ENCODE assay signal across 10 cellular contexts in the genomic region with DNA sequence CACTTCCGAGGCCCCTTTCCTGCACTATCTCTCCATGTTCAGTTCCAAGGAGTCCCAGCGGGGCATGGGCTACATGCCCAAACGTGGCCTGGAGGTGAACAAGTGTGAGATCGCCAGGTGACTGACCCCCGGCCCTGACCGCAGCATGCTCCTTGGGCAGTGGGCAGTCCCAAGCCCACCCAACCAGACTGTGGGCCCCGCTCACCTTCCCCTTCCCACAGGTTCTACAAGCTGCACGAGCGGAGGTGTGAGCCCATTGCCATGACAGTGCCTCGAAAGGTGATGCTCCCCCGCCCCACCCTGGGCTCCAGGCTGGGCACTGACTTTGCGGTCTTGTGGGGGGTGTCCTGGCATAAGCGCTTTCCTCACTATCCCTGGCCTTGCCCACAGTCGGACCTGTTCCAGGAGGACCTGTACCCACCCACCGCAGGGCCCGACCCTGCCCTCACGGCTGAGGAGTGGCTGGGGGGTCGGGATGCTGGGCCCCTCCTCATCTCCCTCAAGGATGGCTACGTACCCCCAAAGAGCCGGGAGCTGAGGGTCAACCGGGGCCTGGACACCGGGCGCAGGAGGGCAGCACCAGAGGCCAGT. TPM values are rescaled to one million over a fixed set of nuclear protein-coding genes. Genes with fewer than 3 reads are reported as not detected.
A peak's percentile ranks its signal among the peaks of the same experiment; 100 is the strongest.
DNase-seq lines count a peak whose midpoint lies in the region; ATAC-seq and TF ChIP-seq lines count a peak whose summit lies in the region.
"Had no signal": no experiment of that assay in that cellular context is flagged by ENCODE, and none has a peak within 500 bp of the region (broad histone marks: within the 10 kb centered on the region; RNA-seq: fewer than 3 reads in every experiment).

No MANE protein-coding gene starts in this region.

- peaks cover 5% of the 10 kb centered on the region for H3K4me1 ChIP-seq in mucosa of descending colon (ENCODE audit: low read depth)

- peak overlapping the region; percentile 34 for H3K27ac Mint-ChIP-seq in activated CD4-positive, alpha-beta T cell treated with anti-CD3 and anti-CD28 coated beads, Interleukin-2, amount 10 ng/mL, durations not matched to agents 24 days and 14 days
- H3K27ac Mint-ChIP-seq: type B pancreatic cell had no signal

- no peaks in the 10 kb centered on the region for H3K9me3 ChIP-seq in mucosa of descending colon

- no peak overlapping the region for H3K4me3 ChIP-seq in mucosa of descending colon

- in situ Hi-C loops in GM18951 (cut with MboI; ENCODE audit: low sequenced_read_pairs, unreplicated experiment): no loop called here

- DNase-seq in activated CD4-positive, alpha-beta T cell treated with anti-CD3 and anti-CD28 coated beads, Interleukin-2, amount 10 ng/mL, durations not matched to agents 24 days and 14 days: peak; percentile 60
- DNase-seq in activated CD4-positive, alpha-beta T cell treated with anti-CD3 and anti-CD28 coated beads, Interleukin-2, amount 50 U/mL, for 4 hours: no peak
- peak; percentile 67 for DNase-seq in activated CD8-positive, alpha-beta memory T cell treated with anti-CD3 and anti-CD28 coated beads for 24 hours
- peak; percentile 16 to 65 (median 37) for DNase-seq in mucosa of descending colon
- no peak for DNase-seq in amygdala (lab: John Stamatoyannopoulos, UW)
- DNase-seq in occipital lobe (lab: John Stamatoyannopoulos, UW): no peak
- no peak for DNase-seq in GOT3 (lab: John Stamatoyannopoulos, UW)

- intact Hi-C loops in activated CD4-positive, alpha-beta T cell treated with anti-CD3 and anti-CD28 coated beads, Interleukin-2, amount 10 ng/mL, durations not matched to agents 24 days and 14 days (cut with micrococcal nuclease): no loop called here
- intact Hi-C loops in mucosa of descending colon (cut with DNase I, micrococcal nuclease): no loop called here

- peak; percentile 18 for TF ChIP-seq POLR2A in GM18951 (IDR thresholded peaks at IDR 0.05; ENCODE audit: extremely low read depth, insufficient read depth, insufficient read length)

- H3K27me3 Mint-ChIP-seq in activated CD4-positive, alpha-beta T cell treated with anti-CD3 and anti-CD28 coated beads, Interleukin-2, amount 10 ng/mL, durations not matched to agents 24 days and 14 days: no peaks in the 10 kb centered on the region
- H3K27me3 Mint-ChIP-seq: type B pancreatic cell had no signal

- H3K9me3 Mint-ChIP-seq in activated CD4-positive, alpha-beta T cell treated with anti-CD3 and anti-CD28 coated beads, Interleukin-2, amount 10 ng/mL, durations not matched to agents 24 days and 14 days: no peaks in the 10 kb centered on the region
- H3K9me3 Mint-ChIP-seq: type B pancreatic cell had no signal

- no peak for ATAC-seq in mucosa of descending colon

- peak overlapping the region; percentile 55 for H3K4me3 Mint-ChIP-seq in activated CD4-positive, alpha-beta T cell treated with anti-CD3 and anti-CD28 coated beads, Interleukin-2, amount 10 ng/mL, durations not matched to agents 24 days and 14 days
- H3K4me3 Mint-ChIP-seq: brain, type B pancreatic cell had no signal

- no peak for TF ChIP-seq CTCF in mucosa of descending colon (IDR thresholded peaks at IDR 0.05)

- H3K4me1 Mint-ChIP-seq in activated CD4-positive, alpha-beta T cell treated with anti-CD3 and anti-CD28 coated beads, Interleukin-2, amount 10 ng/mL, durations not matched to agents 24 days and 14 days: peaks cover 14% of the 10 kb centered on the region

- H3K36me3 ChIP-seq in mucosa of descending colon (ENCODE audit: low read depth): no peaks in the 10 kb centered on the region

- H3K36me3 Mint-ChIP-seq in activated CD4-positive, alpha-beta T cell treated with anti-CD3 and anti-CD28 coated beads, Interleukin-2, amount 10 ng/mL, durations not matched to agents 24 days and 14 days (ENCODE audit: low read depth): peaks cover 39% of the 10 kb centered on the region
- H3K36me3 Mint-ChIP-seq: brain, type B pancreatic cell had no signal

RNA-seq across cellular contexts. Expression of a gene that starts 4.7 kb away (rescaled TPM):
- 748 and 758 TPM in 2 replicates for total RNA-seq in activated CD4-positive, alpha-beta T cell treated with anti-CD3 and anti-CD28 coated beads, Interleukin-2, amount 10 ng/mL, durations not matched to agents 24 days and 14 days
- total RNA-seq in mucosa of descending colon (10 to 100 TPM; 24.2 to 42.0 (median 25.2) TPM), occipital lobe (15.9 TPM)

RNA-seq across cellular contexts. Expression of a gene that starts 5.4 kb away (rescaled TPM):
- 280 and 300 TPM in 2 replicates for total RNA-seq in activated CD4-positive, alpha-beta T cell treated with anti-CD3 and anti-CD28 coated beads, Interleukin-2, amount 10 ng/mL, durations not matched to agents 24 days and 14 days
- total RNA-seq in mucosa of descending colon: 100 to 1,000 TPM in 2 of 3 donors, 10 to 100 TPM in 1; 67.8 to 187 (median 152) TPM
- 12.5 TPM for total RNA-seq in occipital lobe

RNA-seq across cellular contexts. Expression of a gene that starts 5.6 kb away (rescaled TPM):
- 73.0 and 80.7 TPM in 2 replicates for total RNA-seq in activated CD4-positive, alpha-beta T cell treated with anti-CD3 and anti-CD28 coated beads, Interleukin-2, amount 10 ng/mL, durations not matched to agents 24 days and 14 days
- total RNA-seq in mucosa of descending colon: 100 to 1,000 TPM in 1 of 3 donors, 10 to 100 TPM in 2; 52.8 to 100 (median 68.0) TPM
- total RNA-seq in occipital lobe: 13.9 TPM

RNA-seq across cellular contexts. Expression of a gene that starts 11.0 kb away (rescaled TPM):
- total RNA-seq in activated CD4-positive, alpha-beta T cell treated with anti-CD3 and anti-CD28 coated beads, Interleukin-2, amount 10 ng/mL, durations not matched to agents 24 days and 14 days: 15.6 and 24.5 TPM in 2 replicates
- total RNA-seq in mucosa of descending colon: 10 to 100 TPM; 37.1 to 96.5 (median 66.7) TPM
- 2.3 TPM for total RNA-seq in occipital lobe

Comparison
In these comparisons a context has a peak if more than half of its experiments do, and no peak if none do; other contexts are left out.
1. DNase-seq: peak in activated CD4-positive, alpha-beta T cell treated with anti-CD3 and anti-CD28 coated beads, Interleukin-2, amount 10 ng/mL, durations not matched to agents 24 days and 14 days (single experiment), activated CD8-positive, alpha-beta memory T cell treated with anti-CD3 and anti-CD28 coated beads for 24 hours (single experiment) and mucosa of descending colon (3 of 3); none in activated CD4-positive, alpha-beta T cell treated with anti-CD3 and anti-CD28 coated beads, Interleukin-2, amount 50 U/mL, for 4 hours (0 of 2), amygdala (0 of 56), occipital lobe (single experiment) and GOT3 (single experiment).
2. RNA of a gene that starts 4.7 kb away (total RNA-seq): 748 to 758 TPM in activated CD4-positive, alpha-beta T cell treated with anti-CD3 and anti-CD28 coated beads, Interleukin-2, amount 10 ng/mL, durations not matched to agents 24 days and 14 days; 24.2 to 42.0 TPM in mucosa of descending colon and 15.9 TPM in occipital lobe (single experiment); every median in the first group is over 10 times any median in the second.